Comparison of ENCODE assay signal across 38 cellular contexts in genomic region chr1:56663846-56664245, GRCh38. TPM values are rescaled to one million over a fixed set of nuclear protein-coding genes. Genes with fewer than 3 reads are reported as not detected.
"Had no signal": no experiment of that assay in that cellular context is flagged by ENCODE, and none has a peak within 500 bp of the region (broad histone marks: within the 10 kb centered on the region; RNA-seq: fewer than 3 reads in every experiment).

No MANE protein-coding gene starts in this region.

- H3K27me3 Mint-ChIP-seq: activated CD4-positive, alpha-beta memory T cell treated with anti-CD3 and anti-CD28 coated beads, Interleukin-2, amount 10 ng/mL, durations not matched to agents 7 days and 5 days; activated CD4-positive, alpha-beta T cell treated with anti-CD3 and anti-CD28 coated beads, Interleukin-2, amount 10 ng/mL, durations not matched to agents 7 days and 5 days; activated CD8-positive, alpha-beta memory T cell treated with anti-CD3 and anti-CD28 coated beads, Interleukin-2, amount 10 ng/mL, durations not matched to agents 7 days and 5 days; activated naive CD4-positive, alpha-beta T cell treated with anti-CD3 and anti-CD28 coated beads, Interleukin-2, amount 10 ng/mL, durations not matched to agents 7 days and 5 days; activated naive CD8-positive, alpha-beta T cell treated with anti-CD3 and anti-CD28 coated beads, Interleukin-2, amount 10 ng/mL, durations not matched to agents 7 days and 5 days had no signal

- H3K36me3 Mint-ChIP-seq: activated CD8-positive, alpha-beta memory T cell treated with anti-CD3 and anti-CD28 coated beads, Interleukin-2, amount 10 ng/mL, durations not matched to agents 7 days and 5 days; activated naive CD4-positive, alpha-beta T cell treated with anti-CD3 and anti-CD28 coated beads, Interleukin-2, amount 10 ng/mL, durations not matched to agents 7 days and 5 days; activated naive CD4-positive, alpha-beta T cell treated with anti-CD3 and anti-CD28 coated beads, Interleukin-2, amount 50 U/mL, for 24 hours; activated naive CD8-positive, alpha-beta T cell; activated naive CD8-positive, alpha-beta T cell treated with anti-CD3 and anti-CD28 coated beads, Interleukin-2, amount 10 ng/mL, durations not matched to agents 7 days and 5 days had no signal

- H3K9me3 Mint-ChIP-seq: activated CD4-positive, alpha-beta memory T cell treated with anti-CD3 and anti-CD28 coated beads, Interleukin-2, amount 10 ng/mL, durations not matched to agents 7 days and 5 days; activated CD4-positive, alpha-beta T cell treated with anti-CD3 and anti-CD28 coated beads, Interleukin-2, amount 10 ng/mL, durations not matched to agents 7 days and 5 days; activated naive CD4-positive, alpha-beta T cell treated with anti-CD3 and anti-CD28 coated beads, Interleukin-2, amount 10 ng/mL, durations not matched to agents 7 days and 5 days; activated naive CD4-positive, alpha-beta T cell treated with anti-CD3 and anti-CD28 coated beads, Interleukin-2, amount 50 U/mL, for 24 hours; activated naive CD8-positive, alpha-beta T cell treated with anti-CD3 and anti-CD28 coated beads, Interleukin-2, amount 10 ng/mL, durations not matched to agents 7 days and 5 days; activated naive CD8-positive, alpha-beta T cell treated with anti-CD3 and anti-CD28 coated beads, Interleukin-2, amount 50 U/mL, for 24 hours; activated T-cell treated with anti-CD3 and anti-CD28 coated beads, Interleukin-2, amount 50 U/mL, for 24 hours; activated T-helper 2 cell treated with anti-CD3 and anti-CD28 coated beads, Interferon-gamma antibody, Interleukin-2, Interleukin-4, amounts not matched to agents 10 μg/mL and 5 μg/mL and 100 μg/mL, durations not matched to agents 14 hours and 24 hours and 36 hours; central memory CD8-positive, alpha-beta T cell; T-helper 1 cell treated with Interleukin-12 subunit alpha and Interleukin-12 subunit beta and Interleukin-4 antibody, amounts not matched to agents 30 μg/mL and 1 μg/mL, for 36 hours; T-helper 2 cell treated with Interferon-gamma antibody and Interleukin-4, amounts not matched to agents 5 μg/mL and 100 μg/mL, for 36 hours had no signal

- H3K4me3 Mint-ChIP-seq: activated CD4-positive, alpha-beta memory T cell treated with anti-CD3 and anti-CD28 coated beads, Interleukin-2, amount 10 ng/mL, durations not matched to agents 7 days and 5 days; activated CD4-positive, alpha-beta T cell treated with anti-CD3 and anti-CD28 coated beads for 36 hours; activated CD4-positive, alpha-beta T cell treated with anti-CD3 and anti-CD28 coated beads, Interleukin-2, amount 10 ng/mL, durations not matched to agents 7 days and 5 days; activated CD8-positive, alpha-beta memory T cell treated with anti-CD3 and anti-CD28 coated beads, Interleukin-2, amount 10 ng/mL, durations not matched to agents 7 days and 5 days; activated CD8-positive, alpha-beta T cell treated with anti-CD3 and anti-CD28 coated beads, Interleukin-2, amount 10 ng/mL, durations not matched to agents 7 days and 5 days; activated naive CD4-positive, alpha-beta T cell treated with anti-CD3 and anti-CD28 coated beads, Interleukin-2, amount 10 ng/mL, durations not matched to agents 7 days and 5 days; activated naive CD4-positive, alpha-beta T cell treated with anti-CD3 and anti-CD28 coated beads, Interleukin-2, amount 50 U/mL, for 24 hours; activated naive CD8-positive, alpha-beta T cell; activated naive CD8-positive, alpha-beta T cell treated with anti-CD3 and anti-CD28 coated beads, Interleukin-2, amount 10 ng/mL, durations not matched to agents 7 days and 5 days; activated naive CD8-positive, alpha-beta T cell treated with anti-CD3 and anti-CD28 coated beads, Interleukin-2, amount 50 U/mL, for 24 hours; activated T-cell treated with anti-CD3 and anti-CD28 coated beads, Interleukin-2, amount 50 U/mL, for 24 hours; brain; central memory CD8-positive, alpha-beta T cell; T-helper 1 cell treated with Interleukin-12 subunit alpha and Interleukin-12 subunit beta and Interleukin-4 antibody, amounts not matched to agents 30 μg/mL and 1 μg/mL, for 36 hours; T-helper 2 cell treated with Interferon-gamma antibody and Interleukin-4, amounts not matched to agents 5 μg/mL and 100 μg/mL, for 36 hours had no signal

- DNase-seq: activated CD4-positive, alpha-beta memory T cell treated with anti-CD3 and anti-CD28 coated beads, Interleukin-2, amount 10 ng/mL, durations not matched to agents 7 days and 5 days; activated CD4-positive, alpha-beta T cell treated with anti-CD3 and anti-CD28 coated beads for 1 hour; activated CD4-positive, alpha-beta T cell treated with anti-CD3 and anti-CD28 coated beads for 36 hours; activated CD4-positive, alpha-beta T cell treated with anti-CD3 and anti-CD28 coated beads for 48 hours; activated CD4-positive, alpha-beta T cell treated with anti-CD3 and anti-CD28 coated beads, Interleukin-2, amount 10 ng/mL, durations not matched to agents 7 days and 5 days; activated CD4-positive, alpha-beta T cell treated with anti-CD3 and anti-CD28 coated beads, Interleukin-2, amount 50 U/mL, for 48 hours; activated CD4-positive, CD25-positive, alpha-beta regulatory T cell; activated CD8-positive, alpha-beta memory T cell treated with anti-CD3 and anti-CD28 coated beads for 24 hours; activated CD8-positive, alpha-beta memory T cell treated with anti-CD3 and anti-CD28 coated beads, Interleukin-2, amount 10 ng/mL, durations not matched to agents 7 days and 5 days; activated CD8-positive, alpha-beta memory T cell treated with anti-CD3 and anti-CD28 coated beads, Interleukin-2, amount 50 U/mL, for 48 hours; activated CD8-positive, alpha-beta T cell treated with anti-CD3 and anti-CD28 coated beads, Interleukin-2, amount 10 ng/mL, durations not matched to agents 7 days and 5 days; activated effector memory CD4-positive, alpha-beta T cell treated with Interleukin-2 at 50 U/mL for 16 hours; activated gamma-delta T cell; activated naive CD4-positive, alpha-beta T cell treated with anti-CD3 and anti-CD28 coated beads, Interleukin-2, amount 10 ng/mL, durations not matched to agents 7 days and 5 days; activated naive CD4-positive, alpha-beta T cell treated with Interleukin-2 at 50 U/mL for 16 hours; activated naive CD8-positive, alpha-beta T cell treated with anti-CD3 and anti-CD28 coated beads, Interleukin-2, amount 10 ng/mL, durations not matched to agents 7 days and 5 days; activated naive CD8-positive, alpha-beta T cell treated with anti-CD3 and anti-CD28 coated beads, Interleukin-2, amount 50 U/mL, for 24 hours; activated T-cell treated with anti-CD3 and anti-CD28 coated beads, Interleukin-2, amount 50 U/mL, for 24 hours; activated T-cell treated with anti-CD3 and anti-CD28 coated beads, Interleukin-2, amount 50 U/mL, for 48 hours; amygdala; anterior cingulate cortex; caudate nucleus; cerebellar nuclear complex; T-helper 1 cell; T-helper 2 cell; T-helper 9 cell had no signal

- FAIRE-seq: TTC549 had no signal

- ATAC-seq: activated CD4-positive, alpha-beta T cell treated with anti-CD3 and anti-CD28 coated beads for 36 hours; activated CD4-positive, CD25-positive, alpha-beta regulatory T cell treated with anti-CD3 and anti-CD28 coated beads, Interleukin-2, amount 50 U/mL, for 24 hours; activated CD8-positive, alpha-beta memory T cell treated with anti-CD3 and anti-CD28 coated beads, Interleukin-2, amount 10 ng/mL, durations not matched to agents 7 days and 5 days; activated CD8-positive, alpha-beta T cell treated with anti-CD3 and anti-CD28 coated beads, Interleukin-2, amount 10 ng/mL, durations not matched to agents 7 days and 5 days; activated naive CD8-positive, alpha-beta T cell treated with anti-CD3 and anti-CD28 coated beads, Interleukin-2, amount 50 U/mL, for 24 hours had no signal

- H3K27ac ChIP-seq: ascending aorta, cardiac muscle cell, VCaP had no signal

- H3K27me3 ChIP-seq: ascending aorta, cardiac muscle cell had no signal

- H3K4me1 ChIP-seq: ascending aorta had no signal

- H3K36me3 ChIP-seq: ascending aorta, cardiac muscle cell had no signal

- H3K4me3 ChIP-seq: ascending aorta, cardiac muscle cell had no signal

- H3K9me3 ChIP-seq: ascending aorta had no signal

- H3K4me1 Mint-ChIP-seq: activated CD4-positive, alpha-beta memory T cell treated with anti-CD3 and anti-CD28 coated beads, Interleukin-2, amount 10 ng/mL, durations not matched to agents 7 days and 5 days; activated CD4-positive, alpha-beta T cell treated with anti-CD3 and anti-CD28 coated beads for 36 hours; activated CD4-positive, alpha-beta T cell treated with anti-CD3 and anti-CD28 coated beads, Interleukin-2, amount 10 ng/mL, durations not matched to agents 7 days and 5 days; activated CD8-positive, alpha-beta memory T cell treated with anti-CD3 and anti-CD28 coated beads, Interleukin-2, amount 10 ng/mL, durations not matched to agents 7 days and 5 days; activated naive CD4-positive, alpha-beta T cell treated with anti-CD3 and anti-CD28 coated beads, Interleukin-2, amount 10 ng/mL, durations not matched to agents 7 days and 5 days; activated naive CD4-positive, alpha-beta T cell treated with anti-CD3 and anti-CD28 coated beads, Interleukin-2, amount 50 U/mL, for 24 hours; activated naive CD8-positive, alpha-beta T cell treated with anti-CD3 and anti-CD28 coated beads, Interleukin-2, amount 10 ng/mL, durations not matched to agents 7 days and 5 days; activated naive CD8-positive, alpha-beta T cell treated with anti-CD3 and anti-CD28 coated beads, Interleukin-2, amount 50 U/mL, for 24 hours; brain; central memory CD8-positive, alpha-beta T cell had no signal

- H3K27ac Mint-ChIP-seq: activated CD4-positive, alpha-beta memory T cell treated with anti-CD3 and anti-CD28 coated beads, Interleukin-2, amount 10 ng/mL, durations not matched to agents 7 days and 5 days; activated CD4-positive, alpha-beta T cell treated with anti-CD3 and anti-CD28 coated beads for 36 hours; activated CD4-positive, alpha-beta T cell treated with anti-CD3 and anti-CD28 coated beads, Interleukin-2, amount 10 ng/mL, durations not matched to agents 7 days and 5 days; activated CD8-positive, alpha-beta memory T cell treated with anti-CD3 and anti-CD28 coated beads, Interleukin-2, amount 10 ng/mL, durations not matched to agents 7 days and 5 days; activated CD8-positive, alpha-beta T cell treated with anti-CD3 and anti-CD28 coated beads, Interleukin-2, amount 10 ng/mL, durations not matched to agents 7 days and 5 days; activated naive CD4-positive, alpha-beta T cell treated with anti-CD3 and anti-CD28 coated beads, Interleukin-2, amount 10 ng/mL, durations not matched to agents 7 days and 5 days; activated naive CD4-positive, alpha-beta T cell treated with anti-CD3 and anti-CD28 coated beads, Interleukin-2, amount 50 U/mL, for 24 hours; activated naive CD8-positive, alpha-beta T cell; activated naive CD8-positive, alpha-beta T cell treated with anti-CD3 and anti-CD28 coated beads, Interleukin-2, amount 10 ng/mL, durations not matched to agents 7 days and 5 days; activated naive CD8-positive, alpha-beta T cell treated with anti-CD3 and anti-CD28 coated beads, Interleukin-2, amount 50 U/mL, for 24 hours; activated T-cell treated with anti-CD3 and anti-CD28 coated beads, Interleukin-2, amount 50 U/mL, for 24 hours; activated T-helper 2 cell treated with anti-CD3 and anti-CD28 coated beads, Interferon-gamma antibody, Interleukin-2, Interleukin-4, amounts not matched to agents 10 μg/mL and 5 μg/mL and 100 μg/mL, durations not matched to agents 14 hours and 24 hours and 36 hours; brain; T-helper 1 cell treated with Interleukin-12 subunit alpha and Interleukin-12 subunit beta and Interleukin-4 antibody, amounts not matched to agents 30 μg/mL and 1 μg/mL, for 36 hours; T-helper 2 cell treated with Interferon-gamma antibody and Interleukin-4, amounts not matched to agents 5 μg/mL and 100 μg/mL, for 36 hours had no signal

RNA-seq across cellular contexts. Expression of gene PRKAA2, which starts 18.7 kb away (rescaled TPM):
- total RNA-seq: activated CD4-positive, alpha-beta memory T cell treated with anti-CD3 and anti-CD28 coated beads, Interleukin-2, amount 10 ng/mL, durations not matched to agents 7 days and 5 days; activated CD4-positive, alpha-beta T cell treated with anti-CD3 and anti-CD28 coated beads, Interleukin-2, amount 10 ng/mL, durations not matched to agents 7 days and 5 days; activated CD8-positive, alpha-beta memory T cell treated with anti-CD3 and anti-CD28 coated beads, Interleukin-2, amount 10 ng/mL, durations not matched to agents 7 days and 5 days; activated CD8-positive, alpha-beta T cell treated with anti-CD3 and anti-CD28 coated beads, Interleukin-2, amount 10 ng/mL, durations not matched to agents 7 days and 5 days; activated naive CD8-positive, alpha-beta T cell treated with anti-CD3 and anti-CD28 coated beads, Interleukin-2, amount 10 ng/mL, durations not matched to agents 7 days and 5 days; activated T-helper 2 cell treated with anti-CD3 and anti-CD28 coated beads, Interferon-gamma antibody, Interleukin-2, Interleukin-4, amounts not matched to agents 10 μg/mL and 5 μg/mL and 100 μg/mL, durations not matched to agents 14 hours and 24 hours and 36 hours had no signal
